ENCODE assay signal across 4 cellular contexts in genomic region chr2:175840765-175841164, GRCh38.
DNase-seq lines count a peak whose midpoint lies in the region; ATAC-seq, FAIRE-seq and TF ChIP-seq lines count a peak whose summit lies in the region.
"Not testable (repeated sequence)": the region's sequence is repeated elsewhere in the genome, so short reads cannot be mapped to it uniquely, and the experiment has no call there.

No MANE protein-coding gene starts in this region.

- TF ChIP-seq EP300 in K562 (IDR thresholded peaks at IDR 0.05; ENCODE audit: low read length); HepG2 (IDR thresholded peaks at IDR 0.05; ENCODE audit: low read depth in 2 of 2, low read length in 2 of 2); HepG2 (CRISPR knock-in tag; IDR thresholded peaks at IDR 0.05; ENCODE audit: borderline replicate concordance): not testable (repeated sequence)

- H3K4me1 ChIP-seq in K562 (replicated peaks in 1 of 2; ENCODE audit: control insufficient read depth in 2 of 2, insufficient read depth in 2 of 2, low read length in 2 of 2); HepG2 (ENCODE audit: insufficient read depth, low read length): not testable (repeated sequence)

- H3K36me3 Mint-ChIP-seq in chondrocyte (ENCODE audit: low read depth) = not testable (repeated sequence)

- not testable (repeated sequence) for H3K27me3 ChIP-seq in K562 (ENCODE audit: control insufficient read depth in 2 of 2, insufficient read depth in 2 of 2, low read length in 2 of 2); HepG2 (ENCODE audit: control insufficient read depth in 1 of 2, insufficient read depth in 2 of 2, low read length in 2 of 2)

- not testable (repeated sequence) for H3K36me3 ChIP-seq in SK-N-MC (ENCODE audit: insufficient read depth, low read length); K562 (ENCODE audit: control insufficient read depth, insufficient read depth, low read length); HepG2 (replicated peaks in 1 of 2; ENCODE audit: control insufficient read depth in 1 of 2, insufficient read depth in 2 of 2, low read length in 2 of 2)

- FAIRE-seq in K562 (lab: Jason Lieb, UNC); HepG2 (lab: Jason Lieb, UNC): not testable (repeated sequence)

- H3K4me2 ChIP-seq in K562 (ENCODE audit: insufficient read depth, low read length); HepG2 (ENCODE audit: low read depth, low read length): not testable (repeated sequence)

- H3K27me3 Mint-ChIP-seq in chondrocyte (ENCODE audit: low read depth) = not testable (repeated sequence)

- ATAC-seq in K562, HepG2: not testable (repeated sequence)

- H3K9me3 ChIP-seq in SK-N-MC (ENCODE audit: low read depth, low read length); K562 (replicated peaks; ENCODE audit: control insufficient read depth, insufficient read depth, low read depth, low read length); HepG2 (ENCODE audit: low read length): not testable (repeated sequence)

- H3K4me3 Mint-ChIP-seq in chondrocyte (ENCODE audit: unreplicated experiment) = not testable (repeated sequence)

- TF ChIP-seq POLR2A in K562 (conservative IDR thresholded peaks at IDR 0.05); HepG2 (IDR thresholded peaks at IDR 0.05; ENCODE audit: insufficient read depth in 1 of 2, low read depth in 2 of 2, low read length in 2 of 2): not testable (repeated sequence)

- not testable (repeated sequence) for TF ChIP-seq CTCF in K562 (IDR thresholded peaks at IDR 0.05 in 2 of 3, conservative IDR thresholded peaks at IDR 0.05 in 1 of 3; ENCODE audit: insufficient read depth in 2 of 3, low read depth in 1 of 3, low read length in 3 of 3); chondrocyte (IDR thresholded peaks at IDR 0.05); HepG2 (CRISPR knock-in tag; IDR thresholded peaks at IDR 0.05)

- intact Hi-C loops in K562 (cut with micrococcal nuclease); HepG2 (cut with micrococcal nuclease; ENCODE audit: unreplicated experiment): not testable (repeated sequence)

- H3K4me1 Mint-ChIP-seq in chondrocyte (ENCODE audit: low read depth) = peaks cover 47% of the 10 kb centered on the region

- not testable (repeated sequence) for H3K9me1 ChIP-seq in K562 (ENCODE audit: control insufficient read depth, insufficient read depth, low read length)

- not testable (repeated sequence) for H3K79me2 ChIP-seq in K562 (ENCODE audit: control insufficient read depth, insufficient read depth, low read length); HepG2 (ENCODE audit: insufficient read depth, low read length)

- H3K27ac Mint-ChIP-seq in chondrocyte (ENCODE audit: unreplicated experiment) = peak overlapping the region; percentile 6

- BruUV-seq in K562 (replicated peaks; lab: Mats Ljungman, UMichigan); HepG2 (replicated peaks; lab: Mats Ljungman, UMichigan): not testable (repeated sequence)

- in situ Hi-C loops in K562 (cut with MboI); HepG2 (cut with HindIII; ENCODE audit: extremely low pct_ligation_motif_present, low pct_unique_long_range_greater_than_20kb): not testable (repeated sequence)

- WGBS in K562 (ENCODE audit: insufficient coverage, low coverage, missing lambda C conversion rate) = 0% methylated on average over 3 of the region's 3 CpGs
- WGBS in HepG2 (ENCODE audit: low lambda C conversion rate) = 5% methylated on average over 3 of the region's 3 CpGs

- not testable (repeated sequence) for H4K20me1 ChIP-seq in K562 (replicated peaks; ENCODE audit: control insufficient read depth, insufficient read depth, low read length); HepG2 (ENCODE audit: insufficient read depth, low read length)

- H2AFZ ChIP-seq in K562 (ENCODE audit: low read depth, low read length); HepG2 (ENCODE audit: low read length): not testable (repeated sequence)

- H3K9me3 Mint-ChIP-seq in chondrocyte (ENCODE audit: low read depth) = not testable (repeated sequence)

- not testable (repeated sequence) for TF ChIP-seq RAD21 in K562 (CRISPR knock-in tag; conservative IDR thresholded peaks at IDR 0.05 in 1 of 2, IDR thresholded peaks at IDR 0.05 in 1 of 2); HepG2 (CRISPR knock-in tag; IDR thresholded peaks at IDR 0.05)

- CTCF ChIA-PET in K562 (lab: Yijun Ruan, JAX; ENCODE audit: low intra/inter-chr PET ratio); HepG2 (lab: Yijun Ruan, JAX; ENCODE audit: low intra/inter-chr PET ratio, low total read pairs): not testable (repeated sequence)

- peak overlapping the region; percentile 89 for H3K27ac ChIP-seq in SK-N-MC
- not testable (repeated sequence) for H3K27ac ChIP-seq in K562 (ENCODE audit: extremely low read depth, low read depth, low read length); HepG2 (ENCODE audit: extremely low read length, insufficient read depth, low read length)

- DNase-seq in SK-N-MC (ENCODE audit: low read depth, low spot score); K562 (ENCODE audit: extremely low read depth in 1 of 4, low spot score in 3 of 4); chondrocyte (ENCODE audit: low spot score); HepG2 (ENCODE audit: low spot score): not testable (repeated sequence)

- H3K9ac ChIP-seq in SK-N-MC (ENCODE audit: insufficient read length) = peak overlapping the region; percentile 43
- H3K9ac ChIP-seq in K562 (ENCODE audit: insufficient read depth in 1 of 2, low read depth in 2 of 2, low read length in 2 of 2); HepG2 (ENCODE audit: insufficient read depth, low read depth, low read length): not testable (repeated sequence)

- H3K4me3 ChIP-seq in SK-N-MC; K562; HepG2 (replicated peaks in 1 of 3; ENCODE audit: insufficient read depth in 1 of 3, low read depth in 2 of 3, low read length in 3 of 3): not testable (repeated sequence)

- POLR2A ChIA-PET in K562 (lab: Yijun Ruan, JAX); HepG2 (lab: Yijun Ruan, JAX): not testable (repeated sequence)

TF ChIP-seq in K562, 482 proteins besides CTCF, POLR2A, EP300 and RAD21:
- TF ChIP-seq ZNF431 (CRISPR knock-in tag; IDR thresholded peaks at IDR 0.05) = peak; percentile 96
TF ChIP-seq in K562: peak in this region for 1; not testable (repeated sequence) for 481.

TF ChIP-seq in HepG2, 621 proteins besides CTCF, POLR2A, EP300 and RAD21:
- TF ChIP-seq ZNF431 (CRISPR knock-in tag; IDR thresholded peaks at IDR 0.05; ENCODE audit: borderline replicate concordance, low read depth) = peak; percentile 91; the same call in 1 of the 2 replicates
